8 cellular contexts compared by ENCODE assay signal in genomic region chr2:108449410-108450200, GRCh38. TPM values are rescaled to one million over a fixed set of nuclear protein-coding genes. Genes with fewer than 3 reads are reported as not detected.
DNase-seq lines count a peak whose midpoint lies in the region; ATAC-seq, FAIRE-seq and TF ChIP-seq lines count a peak whose summit lies in the region.

No MANE protein-coding gene starts in this region.

- FAIRE-seq in GM12892 (lab: Jason Lieb, UNC) = no peak

- DNase-seq in A172 (ENCODE audit: low spot score) (peak; percentile 52), GM12892 (ENCODE audit: insufficient read length) (peak; percentile 8), NCI-H510A (lab: John Stamatoyannopoulos, UW) (peak; percentile 3), foreskin melanocyte (peak; percentile 51), omental fat pad (ENCODE audit: low spot score) (no peak)
- DNase-seq in activated T-helper 1 cell treated with anti-CD3 and anti-CD28 coated beads, Interleukin-12 subunit alpha, Interleukin-12 subunit beta, Interleukin-2, Interleukin-4 antibody, amounts not matched to agents 30 ng/mL and 10 ng/mL and 1 ng/mL, durations not matched to agents 14 hours and 24 hours and 36 hours (ENCODE audit: low spot score) = no peak

- no peak for TF ChIP-seq POLR2A in GM12892 (IDR thresholded peaks at IDR 0.05; ENCODE audit: low read depth, low read length)

- peaks cover 44% of the 10 kb centered on the region for H3K4me1 Mint-ChIP-seq in activated T-helper 1 cell treated with anti-CD3 and anti-CD28 coated beads, Interleukin-12 subunit alpha, Interleukin-12 subunit beta, Interleukin-2, Interleukin-4 antibody, amounts not matched to agents 30 ng/mL and 10 ng/mL and 1 ng/mL, durations not matched to agents 14 hours and 24 hours and 36 hours (ENCODE audit: low read depth)

- H3K27ac Mint-ChIP-seq in activated T-helper 1 cell treated with anti-CD3 and anti-CD28 coated beads, Interleukin-12 subunit alpha, Interleukin-12 subunit beta, Interleukin-2, Interleukin-4 antibody, amounts not matched to agents 30 ng/mL and 10 ng/mL and 1 ng/mL, durations not matched to agents 14 hours and 24 hours and 36 hours = peak overlapping the region; percentile 85

- peaks cover 2% of the 10 kb centered on the region for H3K9me3 Mint-ChIP-seq in activated T-helper 1 cell treated with anti-CD3 and anti-CD28 coated beads, Interleukin-12 subunit alpha, Interleukin-12 subunit beta, Interleukin-2, Interleukin-4 antibody, amounts not matched to agents 30 ng/mL and 10 ng/mL and 1 ng/mL, durations not matched to agents 14 hours and 24 hours and 36 hours

- ATAC-seq in HG02884 (IDR thresholded peaks at IDR 0.05; ENCODE audit: unreplicated experiment) = peak; percentile 27
- peak; percentile 55 for ATAC-seq in omental fat pad (ENCODE audit: low FRiP score)
- no peak for ATAC-seq in GM21737 (IDR thresholded peaks at IDR 0.05; ENCODE audit: unreplicated experiment)

- no peak for TF ChIP-seq CTCF in omental fat pad (IDR thresholded peaks at IDR 0.05)

- intact Hi-C loops in activated T-helper 1 cell treated with anti-CD3 and anti-CD28 coated beads, Interleukin-12 subunit alpha, Interleukin-12 subunit beta, Interleukin-2, Interleukin-4 antibody, amounts not matched to agents 30 ng/mL and 10 ng/mL and 1 ng/mL, durations not matched to agents 14 hours and 24 hours and 36 hours (cut with micrococcal nuclease) = loop anchor here (1.0 to 10.0 kb wide), 7 partner anchors 85 to 1755 kb away; partner anchors contain the start of genes CCDC138, LIMS1, NPHP1 and RANBP2

- H3K27me3 Mint-ChIP-seq in activated T-helper 1 cell treated with anti-CD3 and anti-CD28 coated beads, Interleukin-12 subunit alpha, Interleukin-12 subunit beta, Interleukin-2, Interleukin-4 antibody, amounts not matched to agents 30 ng/mL and 10 ng/mL and 1 ng/mL, durations not matched to agents 14 hours and 24 hours and 36 hours (ENCODE audit: insufficient read depth) = no peaks in the 10 kb centered on the region

- peak overlapping the region; percentile 91 for H3K4me3 Mint-ChIP-seq in activated T-helper 1 cell treated with anti-CD3 and anti-CD28 coated beads, Interleukin-12 subunit alpha, Interleukin-12 subunit beta, Interleukin-2, Interleukin-4 antibody, amounts not matched to agents 30 ng/mL and 10 ng/mL and 1 ng/mL, durations not matched to agents 14 hours and 24 hours and 36 hours

- H3K36me3 Mint-ChIP-seq in activated T-helper 1 cell treated with anti-CD3 and anti-CD28 coated beads, Interleukin-12 subunit alpha, Interleukin-12 subunit beta, Interleukin-2, Interleukin-4 antibody, amounts not matched to agents 30 ng/mL and 10 ng/mL and 1 ng/mL, durations not matched to agents 14 hours and 24 hours and 36 hours (ENCODE audit: low read depth) = peaks cover 26% of the 10 kb centered on the region

RNA-seq across cellular contexts. Expression of gene GCC2, which starts 0.6 kb away (rescaled TPM):
- 15.4 and 22.0 TPM in 2 replicates for total RNA-seq in A172 (2014; rRNA removed; shearing (Covaris generic))
- 25.9 TPM for polyA plus RNA-seq in GM12892 (2012; ENCODE audit: missing spikeins)
- 43.7 and 44.1 TPM in 2 replicates for total RNA-seq in activated T-helper 1 cell treated with anti-CD3 and anti-CD28 coated beads, Interleukin-12 subunit alpha, Interleukin-12 subunit beta, Interleukin-2, Interleukin-4 antibody, amounts not matched to agents 30 ng/mL and 10 ng/mL and 1 ng/mL, durations not matched to agents 14 hours and 24 hours and 36 hours
- total RNA-seq in omental fat pad = 10 to 100 TPM; 18.9 to 59.1 (median 24.1) TPM

Comparison
In these comparisons a context has a peak if more than half of its experiments do, and no peak if none do; other contexts are left out.
1. DNase-seq: peak in A172 (single experiment), GM12892 (single experiment), NCI-H510A (single experiment) and foreskin melanocyte (single experiment); none in activated T-helper 1 cell treated with anti-CD3 and anti-CD28 coated beads, Interleukin-12 subunit alpha, Interleukin-12 subunit beta, Interleukin-2, Interleukin-4 antibody, amounts not matched to agents 30 ng/mL and 10 ng/mL and 1 ng/mL, durations not matched to agents 14 hours and 24 hours and 36 hours (single experiment) and omental fat pad (single experiment).